Comparison of ENCODE assay signal across 1 cellular context in genomic region chr12:57085999-57086950, GRCh38.
TF ChIP-seq lines count a peak whose summit lies in the region.

No MANE protein-coding gene starts in this region.

TF ChIP-seq in K562, 482 proteins besides CTCF, POLR2A, EP300 and RAD21 (continued from another document):
- TF ChIP-seq PRDM10 (IDR thresholded peaks at IDR 0.05; ENCODE audit: partially characterized antibody), result peak; percentile 28
- TF ChIP-seq ZNF518B (CRISPR knock-in tag; IDR thresholded peaks at IDR 0.05), result no peak
- 0 out of 2 replicates have a peak, but pooled peaks have one; percentile 43 for TF ChIP-seq KLF13 (tag; IDR thresholded peaks at IDR 0.05; ENCODE audit: borderline replicate concordance, low read depth)
- TF ChIP-seq TOE1 (IDR thresholded peaks at IDR 0.05; ENCODE audit: borderline replicate concordance), result 0 out of 2 replicates have a peak, but pooled peaks have one; percentile 39
- no peak for TF ChIP-seq TOE1 (CRISPR knock-in tag; IDR thresholded peaks at IDR 0.05; ENCODE audit: borderline replicate concordance, low read depth)
- TF ChIP-seq SMARCA5 (IDR thresholded peaks at IDR 0.05), result no peak
- peak; percentile 32 for TF ChIP-seq MEIS2 (IDR thresholded peaks at IDR 0.05; ENCODE audit: partially characterized antibody)
- 0 out of 2 replicates have a peak, but pooled peaks have one; percentile 25 for TF ChIP-seq CREB1 (IDR thresholded peaks at IDR 0.05)
- no peak for TF ChIP-seq CREB1 (CRISPR knock-in tag; IDR thresholded peaks at IDR 0.05)
- TF ChIP-seq CAMTA2 (CRISPR knock-in tag; conservative IDR thresholded peaks at IDR 0.05), result no peak
- TF ChIP-seq TBL1XR1 (IDR thresholded peaks at IDR 0.05; ENCODE audit: low read length in 2 of 2), result peak in 1 of 2 experiments; percentile 7; a peak in 1 of 4 replicates
- TF ChIP-seq ZBTB17 (CRISPR knock-in tag; IDR thresholded peaks at IDR 0.05), result peak; percentile 89
- 0 out of 4 replicates have a peak, but pooled peaks of 1 of the 2 experiments have one; percentile 40 for TF ChIP-seq KDM4B (IDR thresholded peaks at IDR 0.05; ENCODE audit: borderline replicate concordance in 2 of 2, low read depth in 1 of 2)
- no peak for TF ChIP-seq AFF4 (CRISPR knock-in tag; IDR thresholded peaks at IDR 0.05)
- TF ChIP-seq ZNF274 (IDR thresholded peaks at IDR 0.05; ENCODE audit: borderline replicate concordance, low read depth, low read length), result no peak
- no peak for TF ChIP-seq RBM39 (optimal IDR thresholded peaks at IDR 0.05; ENCODE audit: low read depth, low read length)
- no peak for TF ChIP-seq GABPB2 (CRISPR knock-in tag; conservative IDR thresholded peaks at IDR 0.05)
- TF ChIP-seq ZNF696 (CRISPR knock-in tag; conservative IDR thresholded peaks at IDR 0.05), result no peak
- TF ChIP-seq BRD4 (IDR thresholded peaks at IDR 0.05), result no peak
- no peak for TF ChIP-seq ZBTB1 (CRISPR knock-in tag; IDR thresholded peaks at IDR 0.05; ENCODE audit: borderline replicate concordance, low read depth)
- no peak for TF ChIP-seq TARDBP (IDR thresholded peaks at IDR 0.05)
- TF ChIP-seq RBM22 (IDR thresholded peaks at IDR 0.05; ENCODE audit: low read depth, low read length, poor library complexity, severe bottlenecking), result no peak
- no peak for TF ChIP-seq CHD4 (IDR thresholded peaks at IDR 0.05; ENCODE audit: insufficient read depth, insufficient replicate concordance, low read depth, low read length, poor library complexity, severe bottlenecking)
- no peak for TF ChIP-seq FOXP1 (CRISPR knock-in tag; IDR thresholded peaks at IDR 0.05)
- TF ChIP-seq MECOM (CRISPR knock-in tag; IDR thresholded peaks at IDR 0.05), result peak; percentile 56; the same call in 1 of the 2 replicates
- TF ChIP-seq ZBTB7A (IDR thresholded peaks at IDR 0.05; ENCODE audit: borderline replicate concordance, control insufficient read depth, low read depth, low read length), result peak; percentile 92
- no peak for TF ChIP-seq HMG20A (CRISPR knock-in tag; conservative IDR thresholded peaks at IDR 0.05)
- TF ChIP-seq POLR2H (tag; IDR thresholded peaks at IDR 0.05; ENCODE audit: low read depth), result peak; percentile 29; the same call in 1 of the 2 replicates
- peak; percentile 47 for TF ChIP-seq ZFX (CRISPR knock-in tag; IDR thresholded peaks at IDR 0.05)
- TF ChIP-seq ZFP91 (CRISPR knock-in tag; IDR thresholded peaks at IDR 0.05), result no peak
- TF ChIP-seq MTA2 (IDR thresholded peaks at IDR 0.05; ENCODE audit: low read depth), result no peak
- no peak for TF ChIP-seq SIN3B (IDR thresholded peaks at IDR 0.05; ENCODE audit: low read depth)
- TF ChIP-seq MAFK (IDR thresholded peaks at IDR 0.05; ENCODE audit: low read length), result no peak
- no peak for TF ChIP-seq HOMEZ (CRISPR knock-in tag; IDR thresholded peaks at IDR 0.05)
- TF ChIP-seq ZNF175 (CRISPR knock-in tag; IDR thresholded peaks at IDR 0.05; ENCODE audit: low read depth), result peak; percentile 9; the same call in 1 of the 2 replicates
- no peak for TF ChIP-seq ATF1 (CRISPR knock-in tag; IDR thresholded peaks at IDR 0.05)
- TF ChIP-seq ATF1 (tag; IDR thresholded peaks at IDR 0.05), result no peak
- no peak for TF ChIP-seq ZNF79 (CRISPR knock-in tag; IDR thresholded peaks at IDR 0.05; ENCODE audit: low read depth)
- peak; percentile 84 to 98 for TF ChIP-seq ETV6 (IDR thresholded peaks at IDR 0.05; ENCODE audit: borderline replicate concordance in 1 of 2, low read depth in 2 of 2, low read length in 1 of 2)
- no peak for TF ChIP-seq ETV6 (CRISPR knock-in tag; IDR thresholded peaks at IDR 0.05; ENCODE audit: borderline replicate concordance)
- TF ChIP-seq ZNF699 (CRISPR knock-in tag; IDR thresholded peaks at IDR 0.05; ENCODE audit: insufficient replicate concordance), result no peak
- TF ChIP-seq NUFIP1 (IDR thresholded peaks at IDR 0.05; ENCODE audit: partially characterized antibody), result no peak
- no peak for TF ChIP-seq ZNF431 (CRISPR knock-in tag; IDR thresholded peaks at IDR 0.05)
- no peak; the same call in 1 of the 2 replicates for TF ChIP-seq ETV5 (CRISPR knock-in tag; IDR thresholded peaks at IDR 0.05; ENCODE audit: low read depth)
TF ChIP-seq in K562: peak in this region for 93.
